ENCODE assay signal across 9 cellular contexts in genomic region chr19:41352279-41352608, GRCh38. TPM values are rescaled to one million over a fixed set of nuclear protein-coding genes. Genes with fewer than 3 reads are reported as not detected.
DNase-seq lines count a peak whose midpoint lies in the region; ATAC-seq, FAIRE-seq and TF ChIP-seq lines count a peak whose summit lies in the region.
"Had no signal": no experiment of that assay in that cellular context is flagged by ENCODE, and none has a peak within 500 bp of the region (broad histone marks: within the 10 kb centered on the region; RNA-seq: fewer than 3 reads in every experiment).

No MANE protein-coding gene starts in this region.

- peaks cover 1% of the 10 kb centered on the region for H4K20me1 ChIP-seq in fibroblast of lung (ENCODE audit: control insufficient read depth, extremely low read depth, insufficient read depth, low read length)

- H3K9ac ChIP-seq in ES-I3 (ENCODE audit: low read depth, low read length): peak overlapping the region; percentile 61; the same call in 1 of the 2 replicates
- peak overlapping the region; percentile 69 for H3K9ac ChIP-seq in fibroblast of lung (ENCODE audit: insufficient read depth, low read length)

- H3K27me3 ChIP-seq in SJCRH30: no peaks in the 10 kb centered on the region
- no peaks in the 10 kb centered on the region for H3K27me3 ChIP-seq in fibroblast of lung (ENCODE audit: control insufficient read depth, insufficient read depth, low read length)
- no peaks in the 10 kb centered on the region for H3K27me3 ChIP-seq in prostate gland (replicated peaks; ENCODE audit: insufficient read depth)

- H3K27ac ChIP-seq in SJCRH30 (no peak overlapping the region), fibroblast of lung (ENCODE audit: insufficient read depth, low read length) (peak overlapping the region; percentile 67), prostate gland (peak overlapping the region; percentile 79 to 83)

- H3K4me3 ChIP-seq in SJCRH30: peak overlapping the region; percentile 88
- peak overlapping the region; percentile 80 to 92 (median 87) for H3K4me3 ChIP-seq in fibroblast of lung (replicated peaks in 1 of 4; ENCODE audit: control extremely low read depth in 1 of 4, insufficient read depth in 1 of 4, low read depth in 3 of 4, low read length in 4 of 4)
- H3K4me3 ChIP-seq in prostate gland: peak overlapping the region; percentile 70 to 80

- TF ChIP-seq CTCF in fibroblast of lung (conservative IDR thresholded peaks at IDR 0.05 in 1 of 2, IDR thresholded peaks at IDR 0.05 in 1 of 2; ENCODE audit: low read depth in 1 of 2, low read length in 2 of 2) (no peak), prostate gland (IDR thresholded peaks at IDR 0.05) (no peak)

- ATAC-seq in GM18511 (IDR thresholded peaks at IDR 0.05; ENCODE audit: unreplicated experiment): no peak

- peaks cover 28% of the 10 kb centered on the region for H3K79me2 ChIP-seq in fibroblast of lung (ENCODE audit: control insufficient read depth, insufficient read depth, low read length)

- no peak for FAIRE-seq in GM12891 (lab: Jason Lieb, UNC)
- FAIRE-seq: islet of Langerhans had no signal

- no peaks in the 10 kb centered on the region for H3K9me3 ChIP-seq in ES-I3 (ENCODE audit: control insufficient read depth, insufficient read depth, low read length)
- no peaks in the 10 kb centered on the region for H3K9me3 ChIP-seq in SJCRH30 (replicated peaks)
- no peaks in the 10 kb centered on the region for H3K9me3 ChIP-seq in fibroblast of lung (ENCODE audit: control insufficient read depth, insufficient read depth, low read depth, low read length)
- no peaks in the 10 kb centered on the region for H3K9me3 ChIP-seq in prostate gland

- H3K36me3 ChIP-seq in ES-I3 (ENCODE audit: insufficient read depth, low read length): no peaks in the 10 kb centered on the region
- peaks cover 13% of the 10 kb centered on the region for H3K36me3 ChIP-seq in SJCRH30
- H3K36me3 ChIP-seq in fibroblast of lung (ENCODE audit: control insufficient read depth, insufficient read depth, low read length): peaks cover 2% of the 10 kb centered on the region
- H3K36me3 ChIP-seq in prostate gland: no peaks in the 10 kb centered on the region

- intact Hi-C loops in prostate gland (cut with DNase I): no loop called here

- TF ChIP-seq POLR2A in prostate gland (IDR thresholded peaks at IDR 0.05): no peak
- no peak for TF ChIP-seq POLR2A in GM12891 (IDR thresholded peaks at IDR 0.05; ENCODE audit: low read depth, low read length)

- no peak overlapping the region for H2AFZ ChIP-seq in fibroblast of lung (ENCODE audit: low read length)

- peak overlapping the region; percentile 98 for H3K4me2 ChIP-seq in fibroblast of lung (ENCODE audit: extremely low read depth, insufficient read depth, low read length)

- DNase-seq in SJCRH30: no peak
- DNase-seq in fibroblast of lung (ENCODE audit: low read depth in 2 of 2): no peak
- DNase-seq in prostate gland (ENCODE audit: low spot score): no peak
- DNase-seq in GM12891 (ENCODE audit: insufficient read length, low spot score): no peak
- DNase-seq in midbrain (lab: John Stamatoyannopoulos, UW): no peak
- DNase-seq in NCI-H146 treated with DMSO at 0.1 percent for 48 hours (lab: John Stamatoyannopoulos, UW; ENCODE audit: unreplicated experiment): no peak

- H3K4me1 ChIP-seq in ES-I3 (ENCODE audit: insufficient read depth, low read length) (peaks cover 8% of the 10 kb centered on the region; the same call in 1 of the 2 replicates), SJCRH30 (no peaks in the 10 kb centered on the region; the same call in 1 of the 2 replicates), fibroblast of lung (ENCODE audit: control insufficient read depth, extremely low read depth, insufficient read depth, low read length) (peaks cover 5% of the 10 kb centered on the region), prostate gland (replicated peaks) (peaks cover 5% of the 10 kb centered on the region)

- under 1% methylated on average over 12 of the region's 12 CpGs for WGBS in prostate gland

TF ChIP-seq in GM12891, 5 proteins besides CTCF, POLR2A, EP300 and RAD21:
- TF ChIP-seq POU2F2 (IDR thresholded peaks at IDR 0.05; ENCODE audit: low read depth, low read length): no peak
- TF ChIP-seq TAF1 (IDR thresholded peaks at IDR 0.05; ENCODE audit: low read depth, low read length): no peak
- TF ChIP-seq SPI1 (IDR thresholded peaks at IDR 0.05; ENCODE audit: low read depth, low read length): no peak
- no peak for TF ChIP-seq POLR2AphosphoS5 (IDR thresholded peaks at IDR 0.05; ENCODE audit: low read depth, low read length)
- no peak for TF ChIP-seq PAX5 (IDR thresholded peaks at IDR 0.05; ENCODE audit: insufficient read depth, low read length, severe bottlenecking)

RNA-seq across cellular contexts. Expression of gene TGFB1, which starts 1.5 kb away (rescaled TPM):
- 11.0 and 12.7 TPM in 2 replicates for total RNA-seq in SJCRH30 (2014; rRNA removed; shearing (Covaris generic))
- total RNA-seq in fibroblast of lung (6.7 and 14.4 TPM in 2 replicates), prostate gland (10 to 100 TPM in 1 of 2 donors, 1 to 10 TPM in 1; 9.7 to 32.4 TPM)
- polyA plus RNA-seq in fibroblast of lung: 4.2 and 6.6 TPM in 2 replicates
- 40.5 and 59.2 TPM in 2 replicates for polyA plus RNA-seq in fibroblast of lung (2012)
- polyA minus RNA-seq in fibroblast of lung (ENCODE audit: low replicate concordance): 43.0 and 58.8 TPM in 2 replicates
- 61.9 TPM for polyA plus RNA-seq in GM12891 (2012; ENCODE audit: low read depth, missing spikeins)

RNA-seq across cellular contexts. Expression of gene B9D2, which starts 11.7 kb away (rescaled TPM):
- 2.8 and 2.9 TPM in 2 replicates for total RNA-seq in SJCRH30 (2014; rRNA removed; shearing (Covaris generic))
- total RNA-seq in fibroblast of lung (4.1 and 5.3 TPM in 2 replicates), prostate gland (10 to 100 TPM; 10.7 to 17.1 TPM)
- 2.3 and 3.3 TPM in 2 replicates for polyA plus RNA-seq in fibroblast of lung
- polyA plus RNA-seq in fibroblast of lung (2012): 6.4 and 7.6 TPM in 2 replicates
- 0.82 and 9.1 TPM in 2 replicates for polyA minus RNA-seq in fibroblast of lung (ENCODE audit: low replicate concordance)
- polyA plus RNA-seq in GM12891 (2012; ENCODE audit: low read depth, missing spikeins): 8.1 TPM

RNA-seq across cellular contexts. Expression of gene TMEM91, which starts 24.1 kb away (rescaled TPM):
- total RNA-seq in SJCRH30 (2014; rRNA removed; shearing (Covaris generic)): 1.6 and 1.7 TPM in 2 replicates
- total RNA-seq in fibroblast of lung (9.7 and 10.8 TPM in 2 replicates), prostate gland (10 to 100 TPM; 15.7 to 19.7 TPM)
- polyA plus RNA-seq in fibroblast of lung: 1.4 and 3.7 TPM in 2 replicates
- 3.3 and 6.1 TPM in 2 replicates for polyA plus RNA-seq in fibroblast of lung (2012)
- polyA minus RNA-seq in fibroblast of lung (ENCODE audit: low replicate concordance): 6.4 and 11.5 TPM in 2 replicates
- 7.1 TPM for polyA plus RNA-seq in GM12891 (2012; ENCODE audit: low read depth, missing spikeins)

RNA-seq across cellular contexts. Expression of gene CCDC97, which starts 42.3 kb away (rescaled TPM):
- 19.6 and 20.0 TPM in 2 replicates for total RNA-seq in SJCRH30 (2014; rRNA removed; shearing (Covaris generic))
- total RNA-seq in fibroblast of lung: 5.9 and 7.8 TPM in 2 replicates
- polyA plus RNA-seq in fibroblast of lung: 6.3 and 9.9 TPM in 2 replicates
- 14.8 and 18.5 TPM in 2 replicates for polyA plus RNA-seq in fibroblast of lung (2012)
- 23.9 and 35.2 TPM in 2 replicates for polyA minus RNA-seq in fibroblast of lung (ENCODE audit: low replicate concordance)
- 10 to 100 TPM; 21.0 to 34.4 TPM for total RNA-seq in prostate gland
- 23.5 TPM for polyA plus RNA-seq in GM12891 (2012; ENCODE audit: low read depth, missing spikeins)

RNA-seq across cellular contexts. Expression of gene EXOSC5, which starts 44.9 kb away (rescaled TPM):
- total RNA-seq in SJCRH30 (2014; rRNA removed; shearing (Covaris generic)): 59.9 and 68.6 TPM in 2 replicates
- 10.7 and 14.1 TPM in 2 replicates for total RNA-seq in fibroblast of lung
- 5.0 and 10.0 TPM in 2 replicates for polyA plus RNA-seq in fibroblast of lung
- 8.0 and 16.1 TPM in 2 replicates for polyA plus RNA-seq in fibroblast of lung (2012)
- polyA minus RNA-seq in fibroblast of lung (ENCODE audit: low replicate concordance): 4.2 and 6.1 TPM in 2 replicates
- total RNA-seq in prostate gland: 10 to 100 TPM; 29.6 to 34.0 TPM
- polyA plus RNA-seq in GM12891 (2012; ENCODE audit: low read depth, missing spikeins): 95.3 TPM
